18 cellular contexts compared by ENCODE assay signal in the genomic region with DNA sequence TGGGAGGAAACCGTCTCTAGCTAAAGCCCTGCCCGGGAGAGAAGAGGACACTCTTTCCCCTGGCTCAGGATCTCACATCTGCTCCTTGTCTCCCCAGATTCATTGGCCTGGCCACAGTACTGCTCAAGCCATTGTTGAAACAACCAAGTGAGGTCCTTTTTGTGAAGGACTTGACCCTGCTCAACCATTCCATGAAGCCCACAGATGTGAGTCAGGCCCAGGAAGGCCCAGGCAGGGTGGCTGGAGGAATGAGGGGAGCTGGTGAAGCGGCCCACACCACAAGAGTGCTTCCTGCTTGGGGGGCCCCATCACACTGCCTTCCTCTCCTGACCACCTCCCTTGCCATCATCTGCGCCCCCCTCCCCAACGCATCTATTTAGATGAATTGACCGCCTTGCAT. TPM values are rescaled to one million over a fixed set of nuclear protein-coding genes. Genes with fewer than 3 reads are reported as not detected.
DNase-seq lines count a peak whose midpoint lies in the region; ATAC-seq and TF ChIP-seq lines count a peak whose summit lies in the region.
"Had no signal": no experiment of that assay in that cellular context is flagged by ENCODE, and none has a peak within 500 bp of the region (broad histone marks: within the 10 kb centered on the region; RNA-seq: fewer than 3 reads in every experiment).

No MANE protein-coding gene starts in this region.

- peak; percentile 39 for DNase-seq in natural killer cell treated with Interleukin-12 subunit alpha and Interleukin-12 subunit beta and Interleukin-15 and Interleukin-18, amount 100 ng/mL, for 72 hours (ENCODE audit: low spot score)
- DNase-seq in natural killer cell, result no peak
- DNase-seq in endothelial cell (ENCODE audit: low spot score), result no peak
- DNase-seq in neural crest cell (ENCODE audit: low read depth, low spot score), result no peak
- DNase-seq in stimulated activated effector memory CD8-positive, alpha-beta T cell treated with anti-CD3 and anti-CD28 coated beads, Interleukin-12 subunit alpha, Interleukin-12 subunit beta, amount 100 ng/mL, for 72 hours (ENCODE audit: low spot score in 2 of 2), result no peak
- no peak for DNase-seq in left ventricle myocardium superior
- DNase-seq in caudate nucleus (lab: John Stamatoyannopoulos, UW), result no peak
- DNase-seq: 8988T; Calu3; CD8-positive, alpha-beta T cell; DMS79 treated with DMSO at 0.1 percent for 48 hours; HCEC 1CT had no signal

- no peak overlapping the region for H3K4me3 Mint-ChIP-seq in natural killer cell treated with Interleukin-12 subunit alpha and Interleukin-12 subunit beta and Interleukin-15 and Interleukin-18, amount 100 ng/mL, for 72 hours
- no peak overlapping the region for H3K4me3 Mint-ChIP-seq in natural killer cell
- H3K4me3 Mint-ChIP-seq in endothelial cell (ENCODE audit: unreplicated experiment), result peak overlapping the region; percentile 65
- no peak overlapping the region for H3K4me3 Mint-ChIP-seq in neural crest cell
- H3K4me3 Mint-ChIP-seq in stimulated activated effector memory CD8-positive, alpha-beta T cell treated with anti-CD3 and anti-CD28 coated beads, Interleukin-12 subunit alpha, Interleukin-12 subunit beta, amount 100 ng/mL, for 72 hours, result no peak overlapping the region
- H3K4me3 Mint-ChIP-seq: B cell; CD8-positive, alpha-beta T cell; GM23338 had no signal

- intact Hi-C loops in natural killer cell (cut with micrococcal nuclease), result no loop called here
- intact Hi-C loops in left ventricle myocardium superior (cut with micrococcal nuclease), result no loop called here

- H3K36me3 Mint-ChIP-seq in natural killer cell treated with Interleukin-12 subunit alpha and Interleukin-12 subunit beta and Interleukin-15 and Interleukin-18, amount 100 ng/mL, for 72 hours, result no peaks in the 10 kb centered on the region
- H3K36me3 Mint-ChIP-seq in natural killer cell (no peaks in the 10 kb centered on the region), endothelial cell (ENCODE audit: low read depth, unreplicated experiment) (peaks cover 9% of the 10 kb centered on the region), neural crest cell (ENCODE audit: low read depth) (no peaks in the 10 kb centered on the region)
- H3K36me3 Mint-ChIP-seq in stimulated activated effector memory CD8-positive, alpha-beta T cell treated with anti-CD3 and anti-CD28 coated beads, Interleukin-12 subunit alpha, Interleukin-12 subunit beta, amount 100 ng/mL, for 72 hours, result no peaks in the 10 kb centered on the region
- H3K36me3 Mint-ChIP-seq: CD8-positive, alpha-beta T cell had no signal

- H3K4me1 Mint-ChIP-seq in natural killer cell treated with Interleukin-12 subunit alpha and Interleukin-12 subunit beta and Interleukin-15 and Interleukin-18, amount 100 ng/mL, for 72 hours (ENCODE audit: low read depth in 2 of 2), result no peaks in the 10 kb centered on the region
- no peaks in the 10 kb centered on the region for H3K4me1 Mint-ChIP-seq in natural killer cell
- H3K4me1 Mint-ChIP-seq in endothelial cell (ENCODE audit: unreplicated experiment), result no peaks in the 10 kb centered on the region
- H3K4me1 Mint-ChIP-seq in neural crest cell, result peaks cover 4% of the 10 kb centered on the region
- H3K4me1 Mint-ChIP-seq in stimulated activated effector memory CD8-positive, alpha-beta T cell treated with anti-CD3 and anti-CD28 coated beads, Interleukin-12 subunit alpha, Interleukin-12 subunit beta, amount 100 ng/mL, for 72 hours, result no peaks in the 10 kb centered on the region
- H3K4me1 Mint-ChIP-seq: B cell had no signal

- TF ChIP-seq CTCF in natural killer cell (IDR thresholded peaks at IDR 0.05), result no peak
- TF ChIP-seq CTCF in endothelial cell (IDR thresholded peaks at IDR 0.05; ENCODE audit: unreplicated experiment), result no peak
- no peak for TF ChIP-seq CTCF in neural crest cell (conservative IDR thresholded peaks at IDR 0.05)

- ATAC-seq in natural killer cell treated with Interleukin-12 subunit alpha and Interleukin-12 subunit beta and Interleukin-15 and Interleukin-18, amount 100 ng/mL, for 72 hours, result no peak
- ATAC-seq in natural killer cell (no peak), left ventricle myocardium superior (no peak), GM18907 (IDR thresholded peaks at IDR 0.05; ENCODE audit: unreplicated experiment) (no peak)
- ATAC-seq in stimulated activated effector memory CD8-positive, alpha-beta T cell treated with anti-CD3 and anti-CD28 coated beads, Interleukin-12 subunit alpha, Interleukin-12 subunit beta, amount 100 ng/mL, for 72 hours, result no peak
- ATAC-seq: CD8-positive, alpha-beta T cell; GM23338 had no signal

- peaks cover 0 to 2% of the 10 kb centered on the region in 2 donors for H3K27me3 Mint-ChIP-seq in natural killer cell treated with Interleukin-12 subunit alpha and Interleukin-12 subunit beta and Interleukin-15 and Interleukin-18, amount 100 ng/mL, for 72 hours
- H3K27me3 Mint-ChIP-seq in natural killer cell (ENCODE audit: low read depth in 2 of 2) (peaks cover 0 to 6% of the 10 kb centered on the region in 2 donors), endothelial cell (ENCODE audit: unreplicated experiment) (peaks cover 2% of the 10 kb centered on the region), neural crest cell (ENCODE audit: low read depth) (no peaks in the 10 kb centered on the region)

- H3K27ac ChIP-seq in caudate nucleus (ENCODE audit: low read depth, low read length), result no peak overlapping the region
- H3K27ac ChIP-seq: BLaER1 treated with 17β-estradiol and CSF1 and Interleukin-3, amounts not matched to agents 10 nM and 100 nM; HL-60 had no signal

- H3K9me3 Mint-ChIP-seq in natural killer cell treated with Interleukin-12 subunit alpha and Interleukin-12 subunit beta and Interleukin-15 and Interleukin-18, amount 100 ng/mL, for 72 hours, result no peaks in the 10 kb centered on the region
- H3K9me3 Mint-ChIP-seq in natural killer cell (no peaks in the 10 kb centered on the region), endothelial cell (ENCODE audit: unreplicated experiment) (no peaks in the 10 kb centered on the region), neural crest cell (peaks cover 3% of the 10 kb centered on the region)
- no peaks in the 10 kb centered on the region for H3K9me3 Mint-ChIP-seq in stimulated activated effector memory CD8-positive, alpha-beta T cell treated with anti-CD3 and anti-CD28 coated beads, Interleukin-12 subunit alpha, Interleukin-12 subunit beta, amount 100 ng/mL, for 72 hours
- H3K9me3 Mint-ChIP-seq: CD8-positive, alpha-beta T cell; GM23338 had no signal

- no peak overlapping the region for H3K27ac Mint-ChIP-seq in natural killer cell treated with Interleukin-12 subunit alpha and Interleukin-12 subunit beta and Interleukin-15 and Interleukin-18, amount 100 ng/mL, for 72 hours
- no peak overlapping the region for H3K27ac Mint-ChIP-seq in natural killer cell
- H3K27ac Mint-ChIP-seq in endothelial cell (ENCODE audit: unreplicated experiment), result no peak overlapping the region
- peak overlapping the region; percentile 31 for H3K27ac Mint-ChIP-seq in neural crest cell (ENCODE audit: unreplicated experiment)
- peak overlapping the region; percentile 30 for H3K27ac Mint-ChIP-seq in stimulated activated effector memory CD8-positive, alpha-beta T cell treated with anti-CD3 and anti-CD28 coated beads, Interleukin-12 subunit alpha, Interleukin-12 subunit beta, amount 100 ng/mL, for 72 hours
- H3K27ac Mint-ChIP-seq: B cell; CD8-positive, alpha-beta T cell; GM23338 had no signal

RNA-seq across cellular contexts. Expression of gene FER1L5, which starts 5.1 kb away (rescaled TPM):
- not detected for total RNA-seq in natural killer cell treated with Interleukin-12 subunit alpha and Interleukin-12 subunit beta and Interleukin-15 and Interleukin-18, amount 100 ng/mL, for 72 hours
- total RNA-seq in natural killer cell, result not detected
- 1.0 TPM for total RNA-seq in endothelial cell (ENCODE audit: unreplicated experiment)
- 0.57 and 0.89 TPM in 2 replicates for total RNA-seq in neural crest cell
- not detected for total RNA-seq in left ventricle myocardium superior
- total RNA-seq: B cell; Calu3; CD8-positive, alpha-beta T cell; HT1080 had no signal

RNA-seq across cellular contexts. Expression of gene KANSL3, which starts 9.6 kb away (rescaled TPM):
- total RNA-seq in natural killer cell treated with Interleukin-12 subunit alpha and Interleukin-12 subunit beta and Interleukin-15 and Interleukin-18, amount 100 ng/mL, for 72 hours, result 10 to 100 TPM; 62.3 to 95.6 TPM
- total RNA-seq in natural killer cell, result 10 to 100 TPM; 73.9 to 98.0 (median 83.5) TPM
- 36.3 TPM for total RNA-seq in endothelial cell (ENCODE audit: unreplicated experiment)
- total RNA-seq in neural crest cell, result 57.7 and 58.8 TPM in 2 replicates
- 30.9 TPM for total RNA-seq in left ventricle myocardium superior

Comparison
In these comparisons a context has a peak if more than half of its experiments do, and no peak if none do; other contexts are left out.
1. H3K27ac Mint-ChIP-seq: peak in neural crest cell (single experiment) and stimulated activated effector memory CD8-positive, alpha-beta T cell treated with anti-CD3 and anti-CD28 coated beads, Interleukin-12 subunit alpha, Interleukin-12 subunit beta, amount 100 ng/mL, for 72 hours (single experiment); none in natural killer cell treated with Interleukin-12 subunit alpha and Interleukin-12 subunit beta and Interleukin-15 and Interleukin-18, amount 100 ng/mL, for 72 hours (0 of 2), natural killer cell (0 of 2) and endothelial cell (single experiment).